Comparison of ENCODE assay signal across 8 cellular contexts in genomic region chr3:143119009-143119914, GRCh38. TPM values are rescaled to one million over a fixed set of nuclear protein-coding genes. Genes with fewer than 3 reads are reported as not detected.
DNase-seq lines count a peak whose midpoint lies in the region; ATAC-seq, FAIRE-seq and TF ChIP-seq lines count a peak whose summit lies in the region.

TSS of gene CHST2 (plus strand) at chr3:143119771. CDS start at chr3:143120817, 1,046 bp downstream.

- H3K27ac Mint-ChIP-seq in activated CD8-positive, alpha-beta T cell treated with anti-CD3 and anti-CD28 coated beads for 36 hours, result peak within 1 kb of the TSS; percentile 68
- H3K27ac Mint-ChIP-seq in memory B cell, result peak within 1 kb of the TSS; percentile 88

- H3K27me3 ChIP-seq in H1 (replicated peaks in 1 of 4; ENCODE audit: control insufficient read depth in 3 of 4, extremely low read depth in 1 of 4, insufficient read depth in 3 of 4, low read length in 3 of 4), result peaks cover 0 to 18% (median 3%) of the 10 kb centered on the region in 4 experiments; a peak in 5 of 7 replicates

- H3K79me2 ChIP-seq in H1 (ENCODE audit: control insufficient read depth in 1 of 2, insufficient read depth in 2 of 2, low read length in 2 of 2), result no peaks in the 10 kb centered on the region

- H3K27me3 Mint-ChIP-seq in activated CD8-positive, alpha-beta T cell treated with anti-CD3 and anti-CD28 coated beads for 36 hours, result peaks cover 5% of the 10 kb centered on the region
- H3K27me3 Mint-ChIP-seq in memory B cell, result no peaks in the 10 kb centered on the region

- no peak within 1 kb of the TSS for H2AK5ac ChIP-seq in H1 (ENCODE audit: low read depth, low read length)

- H3K23me2 ChIP-seq in H1 (ENCODE audit: low read depth, low read length), result peaks cover 20% of the 10 kb centered on the region; the same call in 1 of the 2 replicates

- TF ChIP-seq EP300 in H1 (IDR thresholded peaks at IDR 0.05; ENCODE audit: borderline replicate concordance in 1 of 2, low read depth in 2 of 2, low read length in 2 of 2), result no peak

- H3K56ac ChIP-seq in H1 (replicated peaks; ENCODE audit: insufficient read length, low read depth, low read length), result peak within 1 kb of the TSS; percentile 5

- H3K9me3 ChIP-seq in H1 (ENCODE audit: insufficient read depth in 2 of 2, low read depth in 1 of 2, low read length in 1 of 2), result no peaks in the 10 kb centered on the region

- H3K4me1 ChIP-seq in H1 (replicated peaks in 1 of 4; ENCODE audit: control insufficient read depth in 3 of 4, insufficient read depth in 4 of 4, low read length in 3 of 4), result peaks cover 0 to 8% (median 0%) of the 10 kb centered on the region in 4 experiments; a peak in 3 of 7 replicates

- CTCF ChIA-PET in activated CD8-positive, alpha-beta T cell treated with anti-CD3 and anti-CD28 coated beads for 36 hours (lab: Charles Lee), result interaction anchor here (0.8 to 2.5 kb wide), 4 partner anchors 61 to 555 kb away, joined by 3 to 23 read pairs (median 4); no protein-coding TSS in a partner anchor
- CTCF ChIA-PET in H1 (lab: Charles Lee; ENCODE audit: partially characterized antibody), result interaction anchor here (0.7 to 1.7 kb wide), 5 partner anchors 11 to 530 kb away, joined by 3 to 5 read pairs (median 3); no protein-coding TSS in a partner anchor

- intact Hi-C loops in activated CD8-positive, alpha-beta T cell treated with anti-CD3 and anti-CD28 coated beads for 36 hours (cut with micrococcal nuclease), result no loop called here

- POLR2A ChIA-PET in activated CD8-positive, alpha-beta T cell treated with anti-CD3 and anti-CD28 coated beads for 36 hours (lab: Charles Lee), result interaction anchor here (1.0 kb wide), 2 partner anchors 13 to 52 kb away, joined by 3 to 4 read pairs; no protein-coding TSS in a partner anchor
- POLR2A ChIA-PET in H1 (lab: Charles Lee; ENCODE audit: partially characterized antibody), result interaction anchor here (1.6 to 1.7 kb wide), 2 partner anchors 14 to 852 kb away, joined by 4 to 6 read pairs; partner anchors contain the start of gene DIPK2A

- H2BK5ac ChIP-seq in H1 (ENCODE audit: low read depth, low read length), result peak within 1 kb of the TSS; percentile 71; the same call in 1 of the 2 replicates

- peak within 1 kb of the TSS; percentile 73 to 97 (median 81) for H3K4me3 ChIP-seq in H1 (ENCODE audit: extremely low read depth in 1 of 4, insufficient read depth in 2 of 4, low read depth in 3 of 4, low read length in 4 of 4)

- H4K8ac ChIP-seq in H1 (ENCODE audit: extremely low read depth, insufficient read depth, low read length), result peak within 1 kb of the TSS; percentile 85

- H2BK12ac ChIP-seq in H1 (ENCODE audit: low read depth, low read length), result no peak within 1 kb of the TSS

- DNase-seq in AG08396 (ENCODE audit: low spot score), result peak; percentile 97
- peak; percentile 67 for DNase-seq in NCI-H345 (lab: John Stamatoyannopoulos, UW)
- DNase-seq in activated CD8-positive, alpha-beta T cell treated with anti-CD3 and anti-CD28 coated beads for 36 hours, result peak; percentile 76
- DNase-seq in H1 (ENCODE audit: low read depth in 1 of 2, low spot score in 2 of 2), result peak in 1 of 2 experiments; percentile 79
- DNase-seq in memory B cell (ENCODE audit: low spot score in 2 of 2), result peak; percentile 65 to 76
- DNase-seq in stimulated activated CD8-positive, alpha-beta memory T cell treated with anti-CD3 and anti-CD28 coated beads, Interleukin-12 subunit alpha, Interleukin-12 subunit beta, amount 100 ng/mL, for 24 hours (ENCODE audit: extremely low read depth), result peak; percentile 47

- H3K79me1 ChIP-seq in H1 (ENCODE audit: low read depth, low read length), result no peaks in the 10 kb centered on the region

- TF ChIP-seq RAD21 in H1 (IDR thresholded peaks at IDR 0.05 in 1 of 2, conservative IDR thresholded peaks at IDR 0.05 in 1 of 2; ENCODE audit: low read depth in 2 of 2, low read length in 2 of 2), result no peak

- H4K20me1 ChIP-seq in H1 (replicated peaks in 1 of 2; ENCODE audit: control insufficient read depth in 1 of 2, insufficient read depth in 2 of 2, low read length in 2 of 2), result no peaks in the 10 kb centered on the region

- H3K4me3 Mint-ChIP-seq in activated CD8-positive, alpha-beta T cell treated with anti-CD3 and anti-CD28 coated beads for 36 hours, result peak within 1 kb of the TSS; percentile 87
- peak within 1 kb of the TSS; percentile 96 for H3K4me3 Mint-ChIP-seq in memory B cell

- no peak for FAIRE-seq in H1 (lab: Jason Lieb, UNC)

- peaks cover 0 to 4% (median 0%) of the 10 kb centered on the region in 4 experiments; a peak in 1 of 8 replicates for H3K36me3 ChIP-seq in H1 (ENCODE audit: control insufficient read depth in 2 of 4, insufficient read depth in 4 of 4, low read length in 3 of 4)

- no peak within 1 kb of the TSS for H3K4ac ChIP-seq in H1 (replicated peaks; ENCODE audit: insufficient read length, low read depth, low read length)

- no peak for TF ChIP-seq CTCF in activated CD8-positive, alpha-beta T cell treated with anti-CD3 and anti-CD28 coated beads for 36 hours (IDR thresholded peaks at IDR 0.05)
- no peak for TF ChIP-seq CTCF in H1 (IDR thresholded peaks at IDR 0.05; ENCODE audit: control extremely low read depth in 1 of 3, insufficient read depth in 1 of 3, low read depth in 1 of 3, low read length in 3 of 3)

- peak within 1 kb of the TSS; percentile 63; the same call in 1 of the 2 replicates for H2AFZ ChIP-seq in H1 (ENCODE audit: low read length)

- no peaks in the 10 kb centered on the region for H3K9me3 Mint-ChIP-seq in activated CD8-positive, alpha-beta T cell treated with anti-CD3 and anti-CD28 coated beads for 36 hours
- no peaks in the 10 kb centered on the region for H3K9me3 Mint-ChIP-seq in memory B cell

- no peak within 1 kb of the TSS for H3K14ac ChIP-seq in H1 (ENCODE audit: insufficient read length)

- no peak within 1 kb of the TSS for H3K23ac ChIP-seq in H1 (ENCODE audit: insufficient read length)

- H3K9ac ChIP-seq in H1 (replicated peaks in 1 of 4; ENCODE audit: extremely low read depth in 1 of 4, low read depth in 3 of 4, low read length in 3 of 4), result peak within 1 kb of the TSS; percentile 67 to 77 (median 72)

- H4K5ac ChIP-seq in H1 (ENCODE audit: insufficient read length, low read depth, low read length), result peak within 1 kb of the TSS; percentile 40

- ATAC-seq in GM18867 (IDR thresholded peaks at IDR 0.05; ENCODE audit: unreplicated experiment), result peak; percentile 81
- ATAC-seq in HG03066 (IDR thresholded peaks at IDR 0.05; ENCODE audit: low read depth, unreplicated experiment), result peak; percentile 65
- ATAC-seq in activated CD8-positive, alpha-beta T cell treated with anti-CD3 and anti-CD28 coated beads for 36 hours, result peak; percentile 84
- peak; percentile 75 for ATAC-seq in memory B cell (ENCODE audit: low read depth)

- no peak within 1 kb of the TSS for H2BK120ac ChIP-seq in H1 (replicated peaks; ENCODE audit: low read depth, low read length)

- H3K27ac ChIP-seq in H1 (ENCODE audit: low read depth, low read length), result no peak within 1 kb of the TSS

- peak within 1 kb of the TSS; percentile 83 for H3K18ac ChIP-seq in H1 (ENCODE audit: extremely low read depth, low read length)

- no peak within 1 kb of the TSS for H2BK20ac ChIP-seq in H1 (ENCODE audit: low read length)

- peak within 1 kb of the TSS; percentile 89 to 90 for H3K4me2 ChIP-seq in H1 (ENCODE audit: insufficient read depth in 1 of 2, low read depth in 2 of 2, low read length in 2 of 2)

- 1% methylated on average over 56 of the region's 102 CpGs; no CpG with 5 or more reads in 1 of the 2 experiments for WGBS in H1 (ENCODE audit: extremely low coverage in 1 of 2, insufficient coverage in 1 of 2, insufficient read length in 1 of 2, insufficient replicate concordance in 2 of 2, low coverage in 1 of 2, low lambda C conversion rate in 2 of 2, missing lambda C conversion rate in 1 of 2), 2 experiments

- H2BK15ac ChIP-seq in H1 (ENCODE audit: low read length), result peak within 1 kb of the TSS; percentile 72; the same call in 1 of the 2 replicates

- no peak within 1 kb of the TSS for H4K91ac ChIP-seq in H1 (replicated peaks; ENCODE audit: insufficient read length, low read length)

- no peak; a peak in 1 of 3 replicates for TF ChIP-seq POLR2A in H1 (IDR thresholded peaks at IDR 0.05; ENCODE audit: control extremely low read depth in 1 of 2, low read depth in 2 of 2, low read length in 2 of 2)

- H3K4me1 Mint-ChIP-seq in activated CD8-positive, alpha-beta T cell treated with anti-CD3 and anti-CD28 coated beads for 36 hours (ENCODE audit: low read depth), result peaks cover 29% of the 10 kb centered on the region
- H3K4me1 Mint-ChIP-seq in memory B cell, result peaks cover 19% of the 10 kb centered on the region

- peaks cover 4% of the 10 kb centered on the region for H3K36me3 Mint-ChIP-seq in activated CD8-positive, alpha-beta T cell treated with anti-CD3 and anti-CD28 coated beads for 36 hours (ENCODE audit: low read depth)
- H3K36me3 Mint-ChIP-seq in memory B cell, result peaks cover 2% of the 10 kb centered on the region

TF ChIP-seq in H1, 55 proteins besides CTCF, POLR2A, EP300 and RAD21 (continues in another document):
- 0 out of 4 replicates have a peak, but pooled peaks of 1 of the 2 experiments have one; percentile 70 for TF ChIP-seq HDAC2 (IDR thresholded peaks at IDR 0.05; ENCODE audit: borderline replicate concordance in 1 of 2, low read depth in 2 of 2, low read length in 2 of 2)
- no peak for TF ChIP-seq CBX5 (IDR thresholded peaks at IDR 0.05; ENCODE audit: low read depth, low read length)
- peak; percentile 78 for TF ChIP-seq KDM4A (IDR thresholded peaks at IDR 0.05; ENCODE audit: low read depth, low read length, severe bottlenecking)
- 0 out of 2 replicates have a peak, but pooled peaks have one; percentile 12 for TF ChIP-seq SUZ12 (IDR thresholded peaks at IDR 0.05; ENCODE audit: low read length)
- 0 out of 2 replicates have a peak, but pooled peaks have one; percentile 16 for TF ChIP-seq KDM1A (IDR thresholded peaks at IDR 0.05; ENCODE audit: borderline replicate concordance, low read length)
- TF ChIP-seq PHF8 (conservative IDR thresholded peaks at IDR 0.05; ENCODE audit: low read depth, low read length), result peak; percentile 43
- 0 out of 2 replicates have a peak, but pooled peaks have one; percentile 24 for TF ChIP-seq MAX (IDR thresholded peaks at IDR 0.05)

RNA-seq across cellular contexts. Expression of gene CHST2, which starts in this region (rescaled TPM):
- 1 to 10 TPM; 6.0 to 6.9 TPM for total RNA-seq in activated CD8-positive, alpha-beta T cell treated with anti-CD3 and anti-CD28 coated beads for 36 hours
- total RNA-seq in H1 (2021; fragmentation: NEBNext Ultra II Directional; extraction: Animal tissue kit (Norgen Biotek cat#: 25700)), result 15.1 and 15.5 TPM in 2 replicates
- polyA plus RNA-seq in H1 (2011; rRNA removed), result 3.2 and 5.1 TPM in 2 replicates
- polyA plus RNA-seq in H1 (2011; cell fraction: cytosol; rRNA removed), result 5.2 TPM
- 7.2 TPM for polyA plus RNA-seq in H1 (2011; cell fraction: nucleus; rRNA removed)
- polyA plus RNA-seq in H1 (2012, experiment 1 of 2), result 6.4 to 8.8 TPM (median 8.0 TPM) in 4 replicates
- 10.4 TPM for polyA plus RNA-seq in H1 (2012, experiment 2 of 2)
- 11.4 TPM for polyA plus RNA-seq in H1 (2013, experiment 1 of 2)
- 11.5 TPM for polyA plus RNA-seq in H1 (2013, experiment 2 of 2)
- 1.9 and 2.0 TPM in 2 replicates for polyA minus RNA-seq in H1 (2011; rRNA and poly(A)+ RNA removed)
- 4.0 TPM for polyA minus RNA-seq in H1 (2011; cell fraction: cytosol; rRNA and poly(A)+ RNA removed)
- 6.6 TPM for polyA minus RNA-seq in H1 (2011; cell fraction: nucleus; rRNA and poly(A)+ RNA removed)
